ENCODE assay signal across 8 cellular contexts in genomic region chr7:74453321-74454011, GRCh38. TPM values are rescaled to one million over a fixed set of nuclear protein-coding genes. Genes with fewer than 3 reads are reported as not detected.
DNase-seq lines count a peak whose midpoint lies in the region; ATAC-seq and TF ChIP-seq lines count a peak whose summit lies in the region.

Gene GTF2IRD1 (plus strand): TSS chr7:74453906. CDS start chr7:74508081, 54,175 bp downstream.

- CTCF ChIA-PET in Panc1 (lab: Charles Lee): no interaction called here

- H3K9me3 ChIP-seq in Panc1 (ENCODE audit: control insufficient read depth, insufficient read depth, low read depth, low read length): no peaks in the 10 kb centered on the region
- H3K9me3 ChIP-seq in fibroblast of lung (ENCODE audit: control insufficient read depth, insufficient read depth, low read depth, low read length): no peaks in the 10 kb centered on the region
- no peaks in the 10 kb centered on the region for H3K9me3 ChIP-seq in stomach smooth muscle (ENCODE audit: control insufficient read depth in 2 of 2, low read length in 2 of 2)

- H3K9me3 Mint-ChIP-seq in IgD-negative memory B cell: no peaks in the 10 kb centered on the region

- H3K27ac ChIP-seq in Panc1 (ENCODE audit: low read length) (peak within 1 kb of the TSS; percentile 92), fibroblast of lung (ENCODE audit: insufficient read depth, low read length) (no peak within 1 kb of the TSS), stomach smooth muscle (ENCODE audit: low read length) (peak within 1 kb of the TSS; percentile 89)

- peaks cover 12% of the 10 kb centered on the region for H3K27me3 Mint-ChIP-seq in IgD-negative memory B cell

- in situ Hi-C loops in Panc1 (cut with HindIII; ENCODE audit: low pct_unique_long_range_greater_than_20kb, low sequenced_read_pairs): no loop called here

- H3K36me3 Mint-ChIP-seq in IgD-negative memory B cell: peaks cover 4% of the 10 kb centered on the region

- peaks cover 2% of the 10 kb centered on the region for H4K20me1 ChIP-seq in fibroblast of lung (ENCODE audit: control insufficient read depth, extremely low read depth, insufficient read depth, low read length)

- POLR2A ChIA-PET in Panc1 (lab: Charles Lee): interaction anchor here (0.6 kb wide), 1 partner anchor 23 kb away, joined by 4 read pairs; no protein-coding TSS in a partner anchor

- H3K4me2 ChIP-seq in fibroblast of lung (ENCODE audit: extremely low read depth, insufficient read depth, low read length): peak within 1 kb of the TSS; percentile 77

- H3K4me1 ChIP-seq in Panc1 (ENCODE audit: control insufficient read depth, insufficient read depth, low read length) (peaks cover 30% of the 10 kb centered on the region), fibroblast of lung (ENCODE audit: control insufficient read depth, extremely low read depth, insufficient read depth, low read length) (peaks cover 2% of the 10 kb centered on the region), stomach smooth muscle (ENCODE audit: control insufficient read depth, insufficient read depth, low read length) (peaks cover 20% of the 10 kb centered on the region)

- BruUV-seq in Panc1 (replicated peaks; lab: Mats Ljungman, UMichigan): no TSS peak

- H3K27me3 ChIP-seq in Panc1 (ENCODE audit: control insufficient read depth, insufficient read depth, low read length) (no peaks in the 10 kb centered on the region), fibroblast of lung (ENCODE audit: control insufficient read depth, insufficient read depth, low read length) (peaks cover 2% of the 10 kb centered on the region), stomach smooth muscle (ENCODE audit: control insufficient read depth in 1 of 2, insufficient read depth in 2 of 2, low read length in 2 of 2) (no peaks in the 10 kb centered on the region)

- peak within 1 kb of the TSS; percentile 52 to 79 (median 62) for H3K4me3 Mint-ChIP-seq in IgD-negative memory B cell

- intact Hi-C loops in Panc1 (cut with micrococcal nuclease; ENCODE audit: unreplicated experiment): no loop called here

- H3K4me3 ChIP-seq in Panc1 (ENCODE audit: low read depth in 2 of 2, low read length in 2 of 2) (peak within 1 kb of the TSS; percentile 63 to 75), fibroblast of lung (replicated peaks in 1 of 4; ENCODE audit: control extremely low read depth in 1 of 4, insufficient read depth in 1 of 4, low read depth in 3 of 4, low read length in 4 of 4) (peak within 1 kb of the TSS; percentile 57 to 69 (median 65)), stomach smooth muscle (ENCODE audit: low read length in 2 of 2) (peak within 1 kb of the TSS; percentile 62 to 73)

- ATAC-seq in Panc1: peak; percentile 87
- ATAC-seq in HG03460 (IDR thresholded peaks at IDR 0.05; ENCODE audit: unreplicated experiment): no peak

- H3K9ac ChIP-seq in fibroblast of lung (ENCODE audit: insufficient read depth, low read length) (peak within 1 kb of the TSS; percentile 60), stomach smooth muscle (ENCODE audit: low read length in 2 of 2) (peak within 1 kb of the TSS; percentile 81 to 82)

- H3K79me2 ChIP-seq in fibroblast of lung (ENCODE audit: control insufficient read depth, insufficient read depth, low read length): no peaks in the 10 kb centered on the region

- H2AFZ ChIP-seq in fibroblast of lung (ENCODE audit: low read length): peak within 1 kb of the TSS; percentile 66

- DNase-seq in DMS 273 (lab: John Stamatoyannopoulos, UW; ENCODE audit: unreplicated experiment) (peak; percentile 92), Panc1 (ENCODE audit: low read depth, low spot score) (no peak), fibroblast of lung (ENCODE audit: low read depth in 2 of 2) (peak; percentile 70 to 77), myocyte (ENCODE audit: low read depth) (peak; percentile 89)
- peak; percentile 33 for DNase-seq in activated T-helper 9 cell treated with anti-CD3 and anti-CD28 coated beads, Interleukin-2, amount 50 U/mL, for 16 hours (ENCODE audit: low read depth)

- peaks cover 7 to 10% (median 8%) of the 10 kb centered on the region in 3 donors for H3K4me1 Mint-ChIP-seq in IgD-negative memory B cell

- H3K36me3 ChIP-seq in Panc1 (ENCODE audit: control insufficient read depth, insufficient read depth, low read length): no peaks in the 10 kb centered on the region; the same call in 1 of the 2 replicates
- no peaks in the 10 kb centered on the region for H3K36me3 ChIP-seq in fibroblast of lung (ENCODE audit: control insufficient read depth, insufficient read depth, low read length)
- no peaks in the 10 kb centered on the region for H3K36me3 ChIP-seq in stomach smooth muscle (ENCODE audit: control insufficient read depth in 2 of 2, insufficient read depth in 2 of 2, low read length in 2 of 2)

- no peak for TF ChIP-seq CTCF in Panc1 (IDR thresholded peaks at IDR 0.05)
- TF ChIP-seq CTCF in fibroblast of lung (conservative IDR thresholded peaks at IDR 0.05 in 1 of 2, IDR thresholded peaks at IDR 0.05 in 1 of 2; ENCODE audit: low read depth in 1 of 2, low read length in 2 of 2): no peak

- H3K27ac Mint-ChIP-seq in IgD-negative memory B cell: peak within 1 kb of the TSS in 2 of 3 donors; percentile 69 to 83

RNA-seq across cellular contexts. Expression of gene GTF2IRD1, which starts in this region (rescaled TPM):
- polyA plus RNA-seq in IgD-negative memory B cell: not detected
- total RNA-seq in Panc1 (2021; ENCODE audit: unreplicated experiment): 54.0 TPM
- 49.5 TPM for polyA plus RNA-seq in Panc1 (2012; ENCODE audit: insufficient read length)
- 10.0 and 14.7 TPM in 2 replicates for total RNA-seq in fibroblast of lung
- 7.8 and 9.7 TPM in 2 replicates for polyA plus RNA-seq in fibroblast of lung
- polyA plus RNA-seq in fibroblast of lung (2012): 12.8 and 15.4 TPM in 2 replicates
- polyA minus RNA-seq in fibroblast of lung (ENCODE audit: low replicate concordance): 18.9 and 24.1 TPM in 2 replicates
- total RNA-seq in myocyte: 21.0 and 29.2 TPM in 2 replicates
- 47.8 TPM for polyA plus RNA-seq in myocyte (2012)
